1 cellular context compared by ENCODE assay signal in the genomic region with DNA sequence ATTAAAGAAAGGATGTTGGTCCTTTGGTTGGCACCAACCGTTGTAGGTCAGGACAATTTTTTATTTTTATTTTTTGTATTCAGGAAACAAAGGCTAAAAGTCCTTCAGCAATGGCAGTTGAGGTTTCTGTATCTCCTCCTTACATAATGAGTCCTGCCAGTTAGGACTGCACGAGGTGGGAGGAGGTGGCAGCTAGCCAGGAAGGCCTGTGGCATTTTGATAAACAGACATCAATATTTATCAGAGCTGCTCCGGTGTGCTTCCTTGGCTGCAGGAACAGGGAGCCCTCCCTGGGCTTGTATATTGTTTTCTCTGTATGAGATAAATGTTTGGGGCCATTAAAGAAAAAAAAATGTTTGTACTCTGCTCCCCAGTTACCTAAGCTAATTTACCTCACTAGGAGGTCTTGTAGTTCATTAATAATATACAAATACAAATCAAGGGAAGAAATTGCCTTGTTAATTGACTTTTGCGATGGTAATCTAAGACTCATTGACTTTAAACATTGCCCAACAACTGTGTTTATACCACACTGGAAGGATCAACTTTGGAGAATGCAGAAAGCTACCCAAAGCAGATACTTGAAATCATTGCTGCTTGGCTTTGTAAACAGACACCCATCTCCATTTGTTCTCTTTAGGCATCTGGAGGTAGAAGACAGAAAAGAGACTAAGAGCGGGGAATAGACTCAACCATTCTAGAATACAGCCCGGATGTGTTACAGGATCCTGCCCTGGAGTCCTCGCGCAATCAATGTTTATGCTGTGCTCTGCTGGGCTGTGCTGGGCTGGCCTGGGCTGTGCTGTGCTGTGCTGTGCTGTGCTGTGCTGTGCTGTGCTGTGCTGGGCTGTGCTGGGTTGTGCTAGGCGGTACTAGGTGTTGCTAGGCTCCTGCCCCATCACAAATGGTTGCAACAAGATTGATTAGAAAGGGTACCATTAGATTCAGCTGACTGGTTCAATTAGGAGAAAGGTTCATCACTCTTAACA.
TF ChIP-seq lines count a peak whose summit lies in the region.

No MANE protein-coding gene starts in this region.

TF ChIP-seq in K562, 482 proteins besides CTCF, POLR2A, EP300 and RAD21 (continued from another document and continues in another):
- TF ChIP-seq, protein P1, sequence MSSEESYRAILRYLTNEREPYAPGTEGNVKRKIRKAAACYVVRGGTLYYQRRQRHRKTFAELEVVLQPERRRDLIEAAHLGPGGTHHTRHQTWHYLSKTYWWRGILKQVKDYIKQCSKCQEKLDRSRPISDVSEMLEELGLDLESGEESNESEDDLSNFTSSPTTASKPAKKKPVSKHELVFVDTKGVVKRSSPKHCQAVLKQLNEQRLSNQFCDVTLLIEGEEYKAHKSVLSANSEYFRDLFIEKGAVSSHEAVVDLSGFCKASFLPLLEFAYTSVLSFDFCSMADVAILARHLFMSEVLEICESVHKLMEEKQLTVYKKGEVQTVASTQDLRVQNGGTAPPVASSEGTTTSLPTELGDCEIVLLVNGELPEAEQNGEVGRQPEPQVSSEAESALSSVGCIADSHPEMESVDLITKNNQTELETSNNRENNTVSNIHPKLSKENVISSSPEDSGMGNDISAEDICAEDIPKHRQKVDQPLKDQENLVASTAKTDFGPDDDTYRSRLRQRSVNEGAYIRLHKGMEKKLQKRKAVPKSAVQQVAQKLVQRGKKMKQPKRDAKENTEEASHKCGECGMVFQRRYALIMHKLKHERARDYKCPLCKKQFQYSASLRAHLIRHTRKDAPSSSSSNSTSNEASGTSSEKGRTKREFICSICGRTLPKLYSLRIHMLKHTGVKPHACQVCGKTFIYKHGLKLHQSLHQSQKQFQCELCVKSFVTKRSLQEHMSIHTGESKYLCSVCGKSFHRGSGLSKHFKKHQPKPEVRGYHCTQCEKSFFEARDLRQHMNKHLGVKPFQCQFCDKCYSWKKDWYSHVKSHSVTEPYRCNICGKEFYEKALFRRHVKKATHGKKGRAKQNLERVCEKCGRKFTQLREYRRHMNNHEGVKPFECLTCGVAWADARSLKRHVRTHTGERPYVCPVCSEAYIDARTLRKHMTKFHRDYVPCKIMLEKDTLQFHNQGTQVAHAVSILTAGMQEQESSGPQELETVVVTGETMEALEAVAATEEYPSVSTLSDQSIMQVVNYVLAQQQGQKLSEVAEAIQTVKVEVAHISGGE (CRISPR knock-in tag; IDR thresholded peaks at IDR 0.05): no peak; a peak in 1 of 6 replicates
- peak; percentile 86 for TF ChIP-seq SOX6 (IDR thresholded peaks at IDR 0.05)
- TF ChIP-seq DIDO1 (tag; IDR thresholded peaks at IDR 0.05; ENCODE audit: low read depth): no peak
- TF ChIP-seq ZNF785 (CRISPR knock-in tag; IDR thresholded peaks at IDR 0.05): no peak
- no peak for TF ChIP-seq CTCFL (IDR thresholded peaks at IDR 0.05; ENCODE audit: borderline replicate concordance, insufficient read depth, low read depth, low read length, poor library complexity, severe bottlenecking)
- TF ChIP-seq, protein P2, sequence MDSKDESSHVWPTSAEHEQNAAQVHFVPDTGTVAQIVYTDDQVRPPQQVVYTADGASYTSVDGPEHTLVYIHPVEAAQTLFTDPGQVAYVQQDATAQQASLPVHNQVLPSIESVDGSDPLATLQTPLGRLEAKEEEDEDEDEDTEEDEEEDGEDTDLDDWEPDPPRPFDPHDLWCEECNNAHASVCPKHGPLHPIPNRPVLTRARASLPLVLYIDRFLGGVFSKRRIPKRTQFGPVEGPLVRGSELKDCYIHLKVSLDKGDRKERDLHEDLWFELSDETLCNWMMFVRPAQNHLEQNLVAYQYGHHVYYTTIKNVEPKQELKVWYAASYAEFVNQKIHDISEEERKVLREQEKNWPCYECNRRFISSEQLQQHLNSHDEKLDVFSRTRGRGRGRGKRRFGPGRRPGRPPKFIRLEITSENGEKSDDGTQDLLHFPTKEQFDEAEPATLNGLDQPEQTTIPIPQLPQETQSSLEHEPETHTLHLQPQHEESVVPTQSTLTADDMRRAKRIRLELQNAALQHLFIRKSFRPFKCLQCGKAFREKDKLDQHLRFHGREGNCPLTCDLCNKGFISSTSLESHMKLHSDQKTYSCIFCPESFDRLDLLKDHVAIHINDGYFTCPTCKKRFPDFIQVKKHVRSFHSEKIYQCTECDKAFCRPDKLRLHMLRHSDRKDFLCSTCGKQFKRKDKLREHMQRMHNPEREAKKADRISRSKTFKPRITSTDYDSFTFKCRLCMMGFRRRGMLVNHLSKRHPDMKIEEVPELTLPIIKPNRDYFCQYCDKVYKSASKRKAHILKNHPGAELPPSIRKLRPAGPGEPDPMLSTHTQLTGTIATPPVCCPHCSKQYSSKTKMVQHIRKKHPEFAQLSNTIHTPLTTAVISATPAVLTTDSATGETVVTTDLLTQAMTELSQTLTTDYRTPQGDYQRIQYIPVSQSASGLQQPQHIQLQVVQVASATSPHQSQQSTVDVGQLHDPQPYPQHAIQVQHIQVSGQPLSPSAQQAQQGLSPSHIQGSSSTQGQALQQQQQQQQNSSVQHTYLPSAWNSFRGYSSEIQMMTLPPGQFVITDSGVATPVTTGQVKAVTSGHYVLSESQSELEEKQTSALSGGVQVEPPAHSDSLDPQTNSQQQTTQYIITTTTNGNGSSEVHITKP (IDR thresholded peaks at IDR 0.05; ENCODE audit: partially characterized antibody): peak; percentile 48
- no peak for TF ChIP-seq RHOXF2B (CRISPR knock-in tag; conservative IDR thresholded peaks at IDR 0.05)
- TF ChIP-seq BCLAF1 (IDR thresholded peaks at IDR 0.05; ENCODE audit: borderline replicate concordance in 1 of 2, control insufficient read depth in 1 of 2, low read depth in 2 of 2, low read length in 1 of 2): no peak
- TF ChIP-seq SMAD4 (CRISPR knock-in tag; conservative IDR thresholded peaks at IDR 0.05): peak; percentile 42; the same call in 1 of the 2 replicates
- TF ChIP-seq PCBP1 (IDR thresholded peaks at IDR 0.05; ENCODE audit: low read depth, low read length, poor library complexity, severe bottlenecking): no peak
- TF ChIP-seq ZNF444 (CRISPR knock-in tag; IDR thresholded peaks at IDR 0.05): no peak
- TF ChIP-seq ZNF79 (CRISPR knock-in tag; IDR thresholded peaks at IDR 0.05; ENCODE audit: low read depth): no peak
- no peak for TF ChIP-seq CHD7 (IDR thresholded peaks at IDR 0.05; ENCODE audit: low read depth, low read length)
- no peak for TF ChIP-seq HIVEP1 (CRISPR knock-in tag; IDR thresholded peaks at IDR 0.05)
- TF ChIP-seq NR4A1 (CRISPR knock-in tag; IDR thresholded peaks at IDR 0.05): no peak
- 0 out of 2 replicates have a peak, but pooled peaks have one; percentile 35 for TF ChIP-seq NR4A1 (tag; IDR thresholded peaks at IDR 0.05)
- no peak for TF ChIP-seq CBX2 (IDR thresholded peaks at IDR 0.05; ENCODE audit: insufficient read depth, low read length, poor library complexity, severe bottlenecking)
- no peak for TF ChIP-seq SNIP1 (IDR thresholded peaks at IDR 0.05; ENCODE audit: low read depth)
- no peak for TF ChIP-seq RBM15 (IDR thresholded peaks at IDR 0.05; ENCODE audit: insufficient read depth, low read length)
- TF ChIP-seq ZBTB17 (CRISPR knock-in tag; IDR thresholded peaks at IDR 0.05): no peak
